15 cellular contexts compared by ENCODE assay signal in genomic region chr5:37776826-37777225, GRCh38.
DNase-seq lines count a peak whose midpoint lies in the region; ATAC-seq and TF ChIP-seq lines count a peak whose summit lies in the region.
"Had no signal": no experiment of that assay in that cellular context is flagged by ENCODE, and none has a peak within 500 bp of the region (broad histone marks: within the 10 kb centered on the region; RNA-seq: fewer than 3 reads in every experiment).

No MANE protein-coding gene starts in this region.

- H4K20me1 ChIP-seq in fibroblast of lung (ENCODE audit: control insufficient read depth, extremely low read depth, insufficient read depth, low read length): no peaks in the 10 kb centered on the region

- H3K4me3 ChIP-seq in fibroblast of lung (replicated peaks in 1 of 4; ENCODE audit: control extremely low read depth in 1 of 4, insufficient read depth in 1 of 4, low read depth in 3 of 4, low read length in 4 of 4): no peak overlapping the region
- H3K4me3 ChIP-seq: skin epidermis had no signal

- DNase-seq in AG20443 (ENCODE audit: low spot score): peak; percentile 90
- peak; percentile 49 for DNase-seq in SK-N-DZ (ENCODE audit: low spot score)
- DNase-seq in fibroblast of lung (ENCODE audit: low read depth in 2 of 2): peak; percentile 26 to 89
- DNase-seq in osteocyte (ENCODE audit: extremely low spot score, unreplicated experiment): no peak
- DNase-seq in activated naive CD4-positive, alpha-beta T cell treated with Interleukin-2 at 50 U/mL for 16 hours: no peak
- no peak for DNase-seq in NCI-H187 (lab: John Stamatoyannopoulos, UW)
- DNase-seq: activated naive CD4-positive, alpha-beta T cell treated with anti-CD3 and anti-CD28 coated beads, Interleukin-2, amount 10 ng/mL, durations not matched to agents 7 days and 5 days; mammary epithelial cell; nucleus accumbens; WERI-Rb-1 had no signal

- no peaks in the 10 kb centered on the region for H3K27me3 ChIP-seq in fibroblast of lung (ENCODE audit: control insufficient read depth, insufficient read depth, low read length)

- peak overlapping the region; percentile 61 for H3K27ac Mint-ChIP-seq in osteocyte (ENCODE audit: unreplicated experiment)
- H3K27ac Mint-ChIP-seq: activated naive CD4-positive, alpha-beta T cell treated with anti-CD3 and anti-CD28 coated beads, Interleukin-2, amount 10 ng/mL, durations not matched to agents 7 days and 5 days; stimulated activated naive CD8-positive, alpha-beta T cell treated with anti-CD3 and anti-CD28 coated beads, Interleukin-15, Interleukin-2, amounts not matched to agents 100 ng/mL and 50 ng/mL, for 24 hours had no signal

- H3K4me1 ChIP-seq in fibroblast of lung (ENCODE audit: control insufficient read depth, extremely low read depth, insufficient read depth, low read length): peaks cover 8% of the 10 kb centered on the region

- H2AFZ ChIP-seq in fibroblast of lung (ENCODE audit: low read length): no peak overlapping the region

- no peak overlapping the region for H3K4me2 ChIP-seq in fibroblast of lung (ENCODE audit: extremely low read depth, insufficient read depth, low read length)

- ATAC-seq in HG02885 (IDR thresholded peaks at IDR 0.05; ENCODE audit: poor library complexity, unreplicated experiment) (no peak), GM21367 (IDR thresholded peaks at IDR 0.05; ENCODE audit: unreplicated experiment) (no peak)

- peaks cover 4% of the 10 kb centered on the region for H3K36me3 Mint-ChIP-seq in osteocyte (ENCODE audit: unreplicated experiment)

- no peaks in the 10 kb centered on the region for H3K9me3 ChIP-seq in fibroblast of lung (ENCODE audit: control insufficient read depth, insufficient read depth, low read depth, low read length)

- no peaks in the 10 kb centered on the region for H3K36me3 ChIP-seq in fibroblast of lung (ENCODE audit: control insufficient read depth, insufficient read depth, low read length)
- H3K36me3 ChIP-seq: WERI-Rb-1 had no signal

- peaks cover 16% of the 10 kb centered on the region for H3K4me1 Mint-ChIP-seq in osteocyte (ENCODE audit: unreplicated experiment)
- H3K4me1 Mint-ChIP-seq: activated naive CD4-positive, alpha-beta T cell treated with anti-CD3 and anti-CD28 coated beads, Interleukin-2, amount 10 ng/mL, durations not matched to agents 7 days and 5 days had no signal

- H3K9me3 Mint-ChIP-seq in osteocyte (ENCODE audit: unreplicated experiment): peaks cover 4% of the 10 kb centered on the region

- no peak overlapping the region for H3K9ac ChIP-seq in fibroblast of lung (ENCODE audit: insufficient read depth, low read length)

- TF ChIP-seq CTCF in fibroblast of lung (conservative IDR thresholded peaks at IDR 0.05 in 1 of 2, IDR thresholded peaks at IDR 0.05 in 1 of 2; ENCODE audit: low read depth in 1 of 2, low read length in 2 of 2): no peak
- TF ChIP-seq CTCF in osteocyte (IDR thresholded peaks at IDR 0.05): no peak

- H3K79me2 ChIP-seq in fibroblast of lung (ENCODE audit: control insufficient read depth, insufficient read depth, low read length): no peaks in the 10 kb centered on the region

- H3K27me3 Mint-ChIP-seq in osteocyte (ENCODE audit: unreplicated experiment): no peaks in the 10 kb centered on the region
- H3K27me3 Mint-ChIP-seq: activated naive CD4-positive, alpha-beta T cell treated with anti-CD3 and anti-CD28 coated beads, Interleukin-2, amount 10 ng/mL, durations not matched to agents 7 days and 5 days; stimulated activated naive CD8-positive, alpha-beta T cell treated with anti-CD3 and anti-CD28 coated beads, Interleukin-15, Interleukin-2, amounts not matched to agents 100 ng/mL and 50 ng/mL, for 24 hours had no signal

- peak overlapping the region; percentile 14 for H3K27ac ChIP-seq in fibroblast of lung (ENCODE audit: insufficient read depth, low read length)
- H3K27ac ChIP-seq: epithelial cell of prostate, WERI-Rb-1 had no signal

- H3K4me3 Mint-ChIP-seq in osteocyte (ENCODE audit: unreplicated experiment): no peak overlapping the region
- H3K4me3 Mint-ChIP-seq: activated naive CD4-positive, alpha-beta T cell treated with anti-CD3 and anti-CD28 coated beads, Interleukin-2, amount 10 ng/mL, durations not matched to agents 7 days and 5 days; stimulated activated naive CD8-positive, alpha-beta T cell treated with anti-CD3 and anti-CD28 coated beads, Interleukin-15, Interleukin-2, amounts not matched to agents 100 ng/mL and 50 ng/mL, for 24 hours had no signal

Comparison
In these comparisons a context has a peak if more than half of its experiments do, and no peak if none do; other contexts are left out.
1. DNase-seq: peak in AG20443 (single experiment), SK-N-DZ (single experiment) and fibroblast of lung (2 of 2); none in osteocyte (single experiment), activated naive CD4-positive, alpha-beta T cell treated with Interleukin-2 at 50 U/mL for 16 hours (single experiment) and NCI-H187 (0 of 2).